Comparison of ENCODE assay signal across 11 cellular contexts in genomic region chr4:118904935-118905334, GRCh38. TPM values are rescaled to one million over a fixed set of nuclear protein-coding genes. Genes with fewer than 3 reads are reported as not detected.
A peak's percentile ranks its signal among the peaks of the same experiment; 100 is the strongest.
DNase-seq lines count a peak whose midpoint lies in the region; ATAC-seq and TF ChIP-seq lines count a peak whose summit lies in the region.
"Had no signal": no experiment of that assay in that cellular context is flagged by ENCODE, and none has a peak within 500 bp of the region (broad histone marks: within the 10 kb centered on the region; RNA-seq: fewer than 3 reads in every experiment).

No MANE protein-coding gene starts in this region.

- H2BK120ac ChIP-seq in IMR-90 (ENCODE audit: low read depth, low read length): no peak overlapping the region

- no peak overlapping the region; the same call in 1 of the 2 replicates for H2AK5ac ChIP-seq in IMR-90 (ENCODE audit: low read depth, low read length)

- BruUV-seq in IMR-90 (replicated peaks; lab: Mats Ljungman, UMichigan): no TSS peak

- intact Hi-C loops in IMR-90 (cut with micrococcal nuclease) (no loop called here), prostate gland (cut with DNase I) (no loop called here)

- no peak for ATAC-seq in IMR-90 (ENCODE audit: low read depth)
- ATAC-seq in SK-N-SH treated with all-trans-retinoic acid at 6 μM for 48 hours: peak; percentile 85
- ATAC-seq in gastroesophageal sphincter: peak; percentile 32
- ATAC-seq: left colon had no signal

- no peak for TF ChIP-seq RAD21 in IMR-90 (IDR thresholded peaks at IDR 0.05; ENCODE audit: low read length)

- in situ Hi-C loops in IMR-90 (cut with MboI; ENCODE audit: low sequenced_read_pairs): no loop called here

- H3K14ac ChIP-seq in IMR-90 (replicated peaks; ENCODE audit: low read depth, low read length): no peak overlapping the region

- no peaks in the 10 kb centered on the region for H3K9me1 ChIP-seq in IMR-90 (ENCODE audit: insufficient read depth, low read length)

- H3K9me3 ChIP-seq in IMR-90 (ENCODE audit: control insufficient read depth, insufficient read depth, low read length): no peaks in the 10 kb centered on the region
- H3K9me3 ChIP-seq in gastroesophageal sphincter: no peaks in the 10 kb centered on the region
- no peaks in the 10 kb centered on the region for H3K9me3 ChIP-seq in prostate gland

- POLR2A ChIA-PET in IMR-90 (lab: Charles Lee; ENCODE audit: unreplicated experiment): no interaction called here

- H3K4me3 ChIP-seq in IMR-90 (ENCODE audit: insufficient read depth, low read depth, low read length) (no peak overlapping the region), gastroesophageal sphincter (peak overlapping the region; percentile 7 to 11), prostate gland (no peak overlapping the region)

- H3K27me3 ChIP-seq in IMR-90 (ENCODE audit: control insufficient read depth, insufficient read depth, low read length) (no peaks in the 10 kb centered on the region), gastroesophageal sphincter (no peaks in the 10 kb centered on the region), prostate gland (replicated peaks; ENCODE audit: insufficient read depth) (no peaks in the 10 kb centered on the region)

- H4K5ac ChIP-seq in IMR-90 (ENCODE audit: low read depth, low read length): no peak overlapping the region

- H3K36me3 ChIP-seq in IMR-90 (ENCODE audit: control insufficient read depth, insufficient read depth, low read length) (no peaks in the 10 kb centered on the region), gastroesophageal sphincter (no peaks in the 10 kb centered on the region), prostate gland (no peaks in the 10 kb centered on the region)

- no peak overlapping the region for H2BK15ac ChIP-seq in IMR-90 (ENCODE audit: low read depth, low read length)

- H3K4me2 ChIP-seq in IMR-90 (ENCODE audit: low read depth, low read length): no peak overlapping the region

- no peak for TF ChIP-seq CTCF in IMR-90 (conservative IDR thresholded peaks at IDR 0.05; ENCODE audit: low read depth, low read length)
- no peak for TF ChIP-seq CTCF in gastroesophageal sphincter (IDR thresholded peaks at IDR 0.05)
- TF ChIP-seq CTCF in prostate gland (IDR thresholded peaks at IDR 0.05): no peak

- H3K4ac ChIP-seq in IMR-90 (ENCODE audit: low read depth, low read length): no peak overlapping the region

- no peak overlapping the region for H3K23ac ChIP-seq in IMR-90 (ENCODE audit: low read depth, low read length)

- H3K56ac ChIP-seq in IMR-90 (ENCODE audit: extremely low read depth, insufficient read depth, low read length): no peak overlapping the region

- no peak overlapping the region for H3K9ac ChIP-seq in IMR-90 (ENCODE audit: low read depth, low read length)

- dilution Hi-C loops in IMR-90 (cut with HindIII; ENCODE audit: low sequenced_read_pairs, unreplicated experiment): no loop called here

- no peak overlapping the region for H3K18ac ChIP-seq in IMR-90 (ENCODE audit: low read depth, low read length)

- H4K8ac ChIP-seq in IMR-90 (ENCODE audit: low read depth in 2 of 2, low read length in 2 of 2): no peak overlapping the region; a peak in 1 of 4 replicates

- CTCF ChIA-PET in IMR-90 (lab: Yijun Ruan, JAX): no interaction called here

- no peak overlapping the region for H2AFZ ChIP-seq in IMR-90 (replicated peaks; ENCODE audit: low read length, poor library complexity)

- H3K79me1 ChIP-seq in IMR-90 (ENCODE audit: low read depth in 1 of 2, low read length in 2 of 2): no peaks in the 10 kb centered on the region

- DNase-seq in IMR-90: peak; percentile 17
- no peak for DNase-seq in prostate gland (ENCODE audit: low spot score)
- no peak for DNase-seq in NCI-H2227 (lab: John Stamatoyannopoulos, UW; ENCODE audit: unreplicated experiment)
- DNase-seq in stimulated activated CD4-positive, alpha-beta T cell treated with anti-CD3 and anti-CD28 coated beads, Interleukin-2, amount 100 ng/mL, for 24 hours: no peak
- no peak for DNase-seq in HuH-7.5 (ENCODE audit: low spot score)
- no peak for DNase-seq in GM03348 (ENCODE audit: low spot score)
- DNase-seq: GOT3, left colon, NCI-H526 had no signal

- WGBS in IMR-90 (ENCODE audit: extremely low coverage in 2 of 2, insufficient read length in 1 of 2), 2 experiments: no CpG with 5 or more reads among the region's 2 CpGs
- 23 to 40% methylated on average over 1 to 2 of the region's 2 CpGs for WGBS in gastroesophageal sphincter (ENCODE audit: low coverage in 1 of 2), 2 donors
- 71% methylated on average over 2 of the region's 2 CpGs for WGBS in prostate gland

- no peak overlapping the region for H2AK9ac ChIP-seq in IMR-90 (replicated peaks; ENCODE audit: low read depth, low read length, poor library complexity)

- H2BK20ac ChIP-seq in IMR-90 (ENCODE audit: low read depth, low read length): no peak overlapping the region

- H3K4me1 ChIP-seq in IMR-90 (ENCODE audit: control insufficient read depth, insufficient read depth, low read length) (peaks cover 2% of the 10 kb centered on the region), gastroesophageal sphincter (peaks cover 0 to 90% (median 33%) of the 10 kb centered on the region in 3 donors), prostate gland (replicated peaks) (no peaks in the 10 kb centered on the region)

- no peak for TF ChIP-seq POLR2A in IMR-90 (IDR thresholded peaks at IDR 0.05; ENCODE audit: low read depth, low read length)
- no peak for TF ChIP-seq POLR2A in gastroesophageal sphincter (IDR thresholded peaks at IDR 0.05)
- no peak for TF ChIP-seq POLR2A in prostate gland (IDR thresholded peaks at IDR 0.05)

- H4K20me1 ChIP-seq in IMR-90 (ENCODE audit: insufficient read depth, low read length): no peaks in the 10 kb centered on the region

- H3K27ac ChIP-seq in IMR-90 (ENCODE audit: insufficient read depth, low read length) (no peak overlapping the region), gastroesophageal sphincter (peak overlapping the region; percentile 80 to 98 (median 94)), prostate gland (peak overlapping the region; percentile 61 to 62)

- no peak for TF ChIP-seq EP300 in gastroesophageal sphincter (IDR thresholded peaks at IDR 0.05)

- no peak overlapping the region for H4K91ac ChIP-seq in IMR-90 (ENCODE audit: insufficient read depth, low read depth, low read length)

- H2BK5ac ChIP-seq in IMR-90 (ENCODE audit: low read depth, low read length, poor library complexity, severe bottlenecking): no peak overlapping the region

TF ChIP-seq in IMR-90, 13 proteins besides CTCF, POLR2A, EP300 and RAD21:
- no peak for TF ChIP-seq MAFK (IDR thresholded peaks at IDR 0.05; ENCODE audit: low read depth, low read length)
- no peak for TF ChIP-seq USF2 (IDR thresholded peaks at IDR 0.05; ENCODE audit: low read depth, low read length)

TF ChIP-seq in SK-N-SH treated with all-trans-retinoic acid at 6 μM for 48 hours, 23 proteins besides CTCF, POLR2A, EP300 and RAD21 (continues in another document):
- TF ChIP-seq TCF4 (CRISPR knock-in tag; IDR thresholded peaks at IDR 0.05; ENCODE audit: borderline replicate concordance) (peak; percentile 78; the same call in 1 of the 2 replicates), ESRRG (CRISPR knock-in tag; IDR thresholded peaks at IDR 0.05) (no peak), BACH2 (CRISPR knock-in tag; IDR thresholded peaks at IDR 0.05; ENCODE audit: borderline replicate concordance) (no peak), ZFP30 (CRISPR knock-in tag; IDR thresholded peaks at IDR 0.05) (peak; percentile 25; the same call in 1 of the 2 replicates), PATZ1 (CRISPR knock-in tag; IDR thresholded peaks at IDR 0.05; ENCODE audit: borderline replicate concordance) (0 out of 2 replicates have a peak, but pooled peaks have one; percentile 14), ZNF70 (CRISPR knock-in tag; IDR thresholded peaks at IDR 0.05) (no peak), ARNTL (CRISPR knock-in tag; IDR thresholded peaks at IDR 0.05; ENCODE audit: borderline replicate concordance, low read depth) (no peak; the same call in 1 of the 2 replicates), TOX (CRISPR knock-in tag; IDR thresholded peaks at IDR 0.05; ENCODE audit: borderline replicate concordance) (peak; percentile 30; the same call in 1 of the 2 replicates), RARB (CRISPR knock-in tag; IDR thresholded peaks at IDR 0.05) (no peak), CSRNP3 (CRISPR knock-in tag; IDR thresholded peaks at IDR 0.05) (peak; percentile 28; the same call in 1 of the 2 replicates), ZC3H10 (CRISPR knock-in tag; IDR thresholded peaks at IDR 0.05) (no peak), GLIS3 (CRISPR knock-in tag; IDR thresholded peaks at IDR 0.05) (no peak), ZNF8 (CRISPR knock-in tag; IDR thresholded peaks at IDR 0.05) (no peak)

RNA-seq across cellular contexts. Expression of gene SYNPO2, which starts 16.3 kb away (rescaled TPM):
- total RNA-seq in IMR-90 (2012; rRNA removed) (1.7 and 1.8 TPM in 2 replicates), gastroesophageal sphincter (1,000 to 10,000 TPM; 1,547 to 3,168 (median 2,047) TPM), prostate gland (100 to 1,000 TPM; 131 to 181 TPM)
- polyA plus RNA-seq in IMR-90 (2012; rRNA removed): 0.89 and 0.99 TPM in 2 replicates
- polyA plus RNA-seq in IMR-90 (2012; cell fraction: cytosol; rRNA removed): 0.35 and 0.53 TPM in 2 replicates
- 0.58 and 1.6 TPM in 2 replicates for polyA plus RNA-seq in IMR-90 (2012; cell fraction: nucleus; rRNA removed; ENCODE audit: low replicate concordance)

Comparison
In these comparisons a context has a peak if more than half of its experiments do, and no peak if none do; other contexts are left out.
1. H3K4me3 ChIP-seq: peak in gastroesophageal sphincter (2 of 2); none in IMR-90 (single experiment) and prostate gland (0 of 2).
2. RNA of gene SYNPO2, which starts 16.3 kb away (total RNA-seq): 1,547 to 3,168 TPM in gastroesophageal sphincter and 131 to 181 TPM in prostate gland; 1.7 to 1.8 TPM in IMR-90; every median in the first group is over 10 times any median in the second.